Comparison of ENCODE assay signal across 1 cellular context in the genomic region with DNA sequence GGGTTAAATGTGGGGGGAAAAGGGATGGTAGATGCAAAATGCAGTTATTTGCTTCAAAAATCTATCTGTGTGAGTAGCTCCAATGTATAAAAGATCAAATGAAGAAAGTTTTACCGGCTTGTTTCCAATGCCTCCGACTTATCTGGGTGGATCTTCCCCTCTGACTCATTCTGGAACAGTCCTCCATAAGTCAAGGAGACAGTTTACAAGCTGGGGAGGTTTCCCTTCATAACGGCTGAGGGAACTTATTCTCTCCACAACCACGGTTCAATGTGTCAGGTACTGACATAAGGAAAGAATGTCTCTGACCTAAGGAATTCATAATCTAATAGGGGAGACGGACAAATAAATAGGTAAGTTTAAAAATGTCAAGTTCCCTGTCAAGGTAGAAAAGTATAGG.
TF ChIP-seq lines count a peak whose summit lies in the region.

No MANE protein-coding gene starts in this region.

TF ChIP-seq in GM23338, 12 proteins besides CTCF, POLR2A, EP300 and RAD21 (continued from another document):
- TF ChIP-seq, protein P1, sequence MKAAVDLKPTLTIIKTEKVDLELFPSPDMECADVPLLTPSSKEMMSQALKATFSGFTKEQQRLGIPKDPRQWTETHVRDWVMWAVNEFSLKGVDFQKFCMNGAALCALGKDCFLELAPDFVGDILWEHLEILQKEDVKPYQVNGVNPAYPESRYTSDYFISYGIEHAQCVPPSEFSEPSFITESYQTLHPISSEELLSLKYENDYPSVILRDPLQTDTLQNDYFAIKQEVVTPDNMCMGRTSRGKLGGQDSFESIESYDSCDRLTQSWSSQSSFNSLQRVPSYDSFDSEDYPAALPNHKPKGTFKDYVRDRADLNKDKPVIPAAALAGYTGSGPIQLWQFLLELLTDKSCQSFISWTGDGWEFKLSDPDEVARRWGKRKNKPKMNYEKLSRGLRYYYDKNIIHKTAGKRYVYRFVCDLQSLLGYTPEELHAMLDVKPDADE (IDR thresholded peaks at IDR 0.05), result no peak
- TF ChIP-seq JUNB (IDR thresholded peaks at IDR 0.05; ENCODE audit: unreplicated experiment) (no peak), ZNF114 (CRISPR knock-in tag; IDR thresholded peaks at IDR 0.05) (no peak), CREB1 (CRISPR knock-in tag; IDR thresholded peaks at IDR 0.05; ENCODE audit: low read depth) (no peak)
- TF ChIP-seq, protein P2, sequence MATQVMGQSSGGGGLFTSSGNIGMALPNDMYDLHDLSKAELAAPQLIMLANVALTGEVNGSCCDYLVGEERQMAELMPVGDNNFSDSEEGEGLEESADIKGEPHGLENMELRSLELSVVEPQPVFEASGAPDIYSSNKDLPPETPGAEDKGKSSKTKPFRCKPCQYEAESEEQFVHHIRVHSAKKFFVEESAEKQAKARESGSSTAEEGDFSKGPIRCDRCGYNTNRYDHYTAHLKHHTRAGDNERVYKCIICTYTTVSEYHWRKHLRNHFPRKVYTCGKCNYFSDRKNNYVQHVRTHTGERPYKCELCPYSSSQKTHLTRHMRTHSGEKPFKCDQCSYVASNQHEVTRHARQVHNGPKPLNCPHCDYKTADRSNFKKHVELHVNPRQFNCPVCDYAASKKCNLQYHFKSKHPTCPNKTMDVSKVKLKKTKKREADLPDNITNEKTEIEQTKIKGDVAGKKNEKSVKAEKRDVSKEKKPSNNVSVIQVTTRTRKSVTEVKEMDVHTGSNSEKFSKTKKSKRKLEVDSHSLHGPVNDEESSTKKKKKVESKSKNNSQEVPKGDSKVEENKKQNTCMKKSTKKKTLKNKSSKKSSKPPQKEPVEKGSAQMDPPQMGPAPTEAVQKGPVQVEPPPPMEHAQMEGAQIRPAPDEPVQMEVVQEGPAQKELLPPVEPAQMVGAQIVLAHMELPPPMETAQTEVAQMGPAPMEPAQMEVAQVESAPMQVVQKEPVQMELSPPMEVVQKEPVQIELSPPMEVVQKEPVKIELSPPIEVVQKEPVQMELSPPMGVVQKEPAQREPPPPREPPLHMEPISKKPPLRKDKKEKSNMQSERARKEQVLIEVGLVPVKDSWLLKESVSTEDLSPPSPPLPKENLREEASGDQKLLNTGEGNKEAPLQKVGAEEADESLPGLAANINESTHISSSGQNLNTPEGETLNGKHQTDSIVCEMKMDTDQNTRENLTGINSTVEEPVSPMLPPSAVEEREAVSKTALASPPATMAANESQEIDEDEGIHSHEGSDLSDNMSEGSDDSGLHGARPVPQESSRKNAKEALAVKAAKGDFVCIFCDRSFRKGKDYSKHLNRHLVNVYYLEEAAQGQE (IDR thresholded peaks at IDR 0.05; ENCODE audit: unreplicated experiment), result no peak
